In genomic region chr5:167378894-167379723, GRCh38 we compare ENCODE assay signal across 1 cellular context.
TF ChIP-seq lines count a peak whose summit lies in the region.

No MANE protein-coding gene starts in this region.

TF ChIP-seq in SK-N-SH, 30 proteins besides CTCF, POLR2A, EP300 and RAD21 (continued from another document):
- TF ChIP-seq REST (IDR thresholded peaks at IDR 0.05; ENCODE audit: low read depth, low read length) (no peak), POLR2AphosphoS5 (IDR thresholded peaks at IDR 0.05; ENCODE audit: low read depth, low read length) (no peak), FOXJ3 (CRISPR knock-in tag; IDR thresholded peaks at IDR 0.05) (no peak), NRF1 (IDR thresholded peaks at IDR 0.05; ENCODE audit: low read depth, low read length) (no peak), RXRA (IDR thresholded peaks at IDR 0.05; ENCODE audit: borderline replicate concordance, low read depth) (no peak)
